Comparison of ENCODE assay signal across 19 cellular contexts in genomic region chr5:62327138-62327537, GRCh38. TPM values are rescaled to one million over a fixed set of nuclear protein-coding genes. Genes with fewer than 3 reads are reported as not detected.
DNase-seq lines count a peak whose midpoint lies in the region; ATAC-seq and TF ChIP-seq lines count a peak whose summit lies in the region.
"Had no signal": no experiment of that assay in that cellular context is flagged by ENCODE, and none has a peak within 500 bp of the region (broad histone marks: within the 10 kb centered on the region; RNA-seq: fewer than 3 reads in every experiment).

No MANE protein-coding gene starts in this region.

- no peak overlapping the region for H3K27ac ChIP-seq in CD4-positive, alpha-beta memory T cell (ENCODE audit: low read depth, low read length)
- H3K27ac ChIP-seq in GM23338 (ENCODE audit: low read depth) = no peak overlapping the region; the same call in 1 of the 2 replicates
- H3K27ac ChIP-seq: colonic mucosa, GM23248, parathyroid adenoma, RWPE1, sigmoid colon, WERI-Rb-1 had no signal

- no peaks in the 10 kb centered on the region for H3F3A ChIP-seq in GM23338 (replicated peaks; ENCODE audit: low read depth)

- no peak overlapping the region for H3K4me3 ChIP-seq in CD4-positive, alpha-beta memory T cell (ENCODE audit: low read length in 2 of 2)
- H3K4me3 ChIP-seq in GM23338 = no peak overlapping the region
- H3K4me3 ChIP-seq in adipocyte (ENCODE audit: low read length) = no peak overlapping the region
- H3K4me3 ChIP-seq: colonic mucosa, GM23248, sigmoid colon had no signal

- no peaks in the 10 kb centered on the region for H3K36me3 ChIP-seq in CD4-positive, alpha-beta memory T cell (ENCODE audit: insufficient read depth, low read length)
- H3K36me3 ChIP-seq in GM23338 (ENCODE audit: insufficient read depth) = no peaks in the 10 kb centered on the region
- peaks cover 7% of the 10 kb centered on the region for H3K36me3 ChIP-seq in adipocyte (ENCODE audit: control insufficient read depth, insufficient read depth, low read length, severe bottlenecking)
- H3K36me3 ChIP-seq: colonic mucosa, sigmoid colon had no signal

- H3K79me2 ChIP-seq in GM23338 (replicated peaks; ENCODE audit: insufficient read depth) = peaks cover 100% of the 10 kb centered on the region

- no peaks in the 10 kb centered on the region for H3K9me3 ChIP-seq in CD4-positive, alpha-beta memory T cell (ENCODE audit: control insufficient read depth in 1 of 2, low read length in 2 of 2)
- H3K9me3 ChIP-seq in adipocyte (ENCODE audit: control insufficient read depth, low read length) = no peaks in the 10 kb centered on the region
- H3K9me3 ChIP-seq: colonic mucosa, sigmoid colon had no signal

- POLR2A ChIA-PET in CD4-positive, alpha-beta memory T cell (lab: Charles Lee; ENCODE audit: partially characterized antibody) = no interaction called here
- POLR2A ChIA-PET in naive thymus-derived CD8-positive, alpha-beta T cell (lab: Charles Lee) = no interaction called here

- no peaks in the 10 kb centered on the region for H3K27me3 ChIP-seq in CD4-positive, alpha-beta memory T cell (ENCODE audit: insufficient read depth, low read length)
- H3K27me3 ChIP-seq in GM23338 (ENCODE audit: insufficient read depth) = no peaks in the 10 kb centered on the region
- H3K27me3 ChIP-seq in adipocyte (replicated peaks; ENCODE audit: control insufficient read depth, insufficient read depth, low read length) = no peaks in the 10 kb centered on the region
- H3K27me3 ChIP-seq: colonic mucosa, sigmoid colon had no signal

- intact Hi-C loops in CD4-positive, alpha-beta memory T cell (cut with micrococcal nuclease) = loop anchor here (2.0 kb wide), 1 partner anchor 14 kb away; no protein-coding TSS in a partner anchor

- ATAC-seq in GM23338 (no peak), GM21360 (IDR thresholded peaks at IDR 0.05; ENCODE audit: unreplicated experiment) (no peak), GM21717 (IDR thresholded peaks at IDR 0.05; ENCODE audit: unreplicated experiment) (no peak)
- ATAC-seq in naive thymus-derived CD8-positive, alpha-beta T cell = no peak

- peak overlapping the region in 5 of 8 donors; percentile 7 to 52 (median 9) for H3K4me3 Mint-ChIP-seq in CD4-positive, alpha-beta memory T cell
- H3K4me3 Mint-ChIP-seq in GM23338 = no peak overlapping the region
- peak overlapping the region in 7 of 10 donors; percentile 6 to 67 (median 52) for H3K4me3 Mint-ChIP-seq in naive thymus-derived CD8-positive, alpha-beta T cell
- H3K4me3 Mint-ChIP-seq: stimulated activated memory B cell treated with anti-CD40 and anti-IgM and Interleukin-4, amounts not matched to agents 10 μg/mL and 1 μg/mL and 100 μg/mL, for 72 hours had no signal

- H3K4me1 Mint-ChIP-seq in CD4-positive, alpha-beta memory T cell = peaks cover 54 to 82% (median 71%) of the 10 kb centered on the region in 4 donors
- H3K4me1 Mint-ChIP-seq in GM23338 = peaks cover 28% of the 10 kb centered on the region
- H3K4me1 Mint-ChIP-seq in naive thymus-derived CD8-positive, alpha-beta T cell = peaks cover 35 to 84% (median 77%) of the 10 kb centered on the region in 4 donors

- no peaks in the 10 kb centered on the region for H3K9me2 ChIP-seq in GM23338 (ENCODE audit: insufficient read depth)

- no peak for DNase-seq in CD4-positive, alpha-beta memory T cell
- DNase-seq in GM23338 (ENCODE audit: low spot score) (no peak), adipocyte (ENCODE audit: low read depth) (no peak), NCI-H1092 (lab: John Stamatoyannopoulos, UW) (no peak)
- no peak for DNase-seq in naive thymus-derived CD8-positive, alpha-beta T cell
- DNase-seq: Calu3, colonic mucosa, GM23248, NCI-H1048, NCI-H2029 treated with DMSO at 0.1 percent for 48 hours, sigmoid colon, SW 1271, trophoblast cell, WERI-Rb-1 had no signal

- H3K4me1 ChIP-seq in CD4-positive, alpha-beta memory T cell (ENCODE audit: insufficient read depth, low read length) = peaks cover 64% of the 10 kb centered on the region
- H3K4me1 ChIP-seq in GM23338 (ENCODE audit: insufficient read depth) = peaks cover 23% of the 10 kb centered on the region
- H3K4me1 ChIP-seq in adipocyte (ENCODE audit: control insufficient read depth, insufficient read depth, low read length) = peaks cover 37% of the 10 kb centered on the region
- H3K4me1 ChIP-seq: colonic mucosa, parathyroid adenoma had no signal

- peaks cover 55% of the 10 kb centered on the region for H4K20me1 ChIP-seq in GM23338 (replicated peaks; ENCODE audit: insufficient read depth)

- H3K27ac Mint-ChIP-seq in CD4-positive, alpha-beta memory T cell = peak overlapping the region in 6 of 7 donors; percentile 31 to 81 (median 48)
- H3K27ac Mint-ChIP-seq in GM23338 = peak overlapping the region; percentile 32
- H3K27ac Mint-ChIP-seq in naive thymus-derived CD8-positive, alpha-beta T cell = peak overlapping the region in 9 of 10 donors; percentile 23 to 80 (median 63)
- H3K27ac Mint-ChIP-seq: stimulated activated memory B cell treated with anti-CD40 and anti-IgM and Interleukin-4, amounts not matched to agents 10 μg/mL and 1 μg/mL and 100 μg/mL, for 72 hours had no signal

- H3K27me3 Mint-ChIP-seq in CD4-positive, alpha-beta memory T cell = no peaks in the 10 kb centered on the region
- H3K27me3 Mint-ChIP-seq in GM23338 (ENCODE audit: insufficient read depth, low read depth, poor library complexity) = peaks cover 2% of the 10 kb centered on the region
- no peaks in the 10 kb centered on the region for H3K27me3 Mint-ChIP-seq in naive thymus-derived CD8-positive, alpha-beta T cell
- H3K27me3 Mint-ChIP-seq: stimulated activated memory B cell treated with anti-CD40 and anti-IgM and Interleukin-4, amounts not matched to agents 10 μg/mL and 1 μg/mL and 100 μg/mL, for 72 hours had no signal

- CTCF ChIA-PET in CD4-positive, alpha-beta memory T cell (lab: Charles Lee; ENCODE audit: partially characterized antibody) = interaction anchor here (1.1 kb wide), 1 partner anchor 13 kb away, joined by 3 read pairs; no protein-coding TSS in a partner anchor

- H3K9ac ChIP-seq in adipocyte (ENCODE audit: low read length) = peak overlapping the region; percentile 45
- H3K9ac ChIP-seq: GM23248, parathyroid adenoma had no signal

- no peak for TF ChIP-seq CTCF in GM23338 (conservative IDR thresholded peaks at IDR 0.05; ENCODE audit: low read depth in 2 of 2)

- no peak overlapping the region for H2AFZ ChIP-seq in GM23338
- H2AFZ ChIP-seq: GM23248, parathyroid adenoma had no signal

- H3K4me2 ChIP-seq in GM23338 = no peak overlapping the region

- peaks cover 24 to 31% of the 10 kb centered on the region in 2 donors for H3K36me3 Mint-ChIP-seq in CD4-positive, alpha-beta memory T cell
- H3K36me3 Mint-ChIP-seq in GM23338 (ENCODE audit: low read depth) = no peaks in the 10 kb centered on the region
- H3K36me3 Mint-ChIP-seq in naive thymus-derived CD8-positive, alpha-beta T cell = peaks cover 0 to 43% (median 0%) of the 10 kb centered on the region in 3 donors

- H3K9me3 Mint-ChIP-seq in CD4-positive, alpha-beta memory T cell = no peaks in the 10 kb centered on the region
- H3K9me3 Mint-ChIP-seq in GM23338 = no peaks in the 10 kb centered on the region
- no peaks in the 10 kb centered on the region for H3K9me3 Mint-ChIP-seq in naive thymus-derived CD8-positive, alpha-beta T cell
- H3K9me3 Mint-ChIP-seq: stimulated activated memory B cell treated with anti-CD40 and anti-IgM and Interleukin-4, amounts not matched to agents 10 μg/mL and 1 μg/mL and 100 μg/mL, for 72 hours had no signal

TF ChIP-seq in GM23338, 12 proteins besides CTCF, POLR2A, EP300 and RAD21:
- no peak for TF ChIP-seq STAT1 (IDR thresholded peaks at IDR 0.05; ENCODE audit: unreplicated experiment)
TF ChIP-seq in GM23338: peak in this region for 0.

RNA-seq across cellular contexts. Expression of gene KIF2A, which starts 21.1 kb away (rescaled TPM):
- 100 to 1,000 TPM; 151 to 157 TPM for total RNA-seq in CD4-positive, alpha-beta memory T cell
- polyA plus RNA-seq in CD4-positive, alpha-beta memory T cell = 100 to 1,000 TPM; 133 to 158 TPM
- 99.1 and 120 TPM in 2 replicates for total RNA-seq in GM23338 (2014; rRNA removed; shearing (Covaris generic))
- polyA plus RNA-seq in GM23338 (2016; fragmentation: Nextera tagmentation; extraction: Ambion mirVana) = 98.7 and 122 TPM in 2 replicates
- total RNA-seq in naive thymus-derived CD8-positive, alpha-beta T cell = 100 to 1,000 TPM; 178 to 195 TPM
- polyA plus RNA-seq in naive thymus-derived CD8-positive, alpha-beta T cell = 100 to 1,000 TPM; 151 to 180 (median 173) TPM
